In the genomic region with DNA sequence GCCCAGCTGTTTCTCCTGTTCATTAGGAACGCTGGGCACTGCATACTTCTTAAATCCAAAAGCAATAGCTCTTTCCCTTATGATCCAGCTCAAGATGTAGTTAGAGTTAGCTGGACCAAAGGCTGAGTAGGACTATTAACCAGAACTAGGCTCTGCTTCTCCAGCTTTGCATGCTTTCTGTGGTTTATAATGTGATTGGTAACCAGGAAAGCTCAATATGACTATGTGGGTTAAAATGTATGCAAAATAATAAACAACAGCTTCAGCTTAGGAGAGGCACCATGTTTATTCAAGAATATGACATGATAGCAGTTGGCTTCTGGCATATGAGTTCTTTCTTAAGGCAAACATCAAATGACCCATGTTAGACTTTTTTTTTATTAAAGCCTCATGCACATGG, we compare ENCODE assay signal across 1 cellular context.
TF ChIP-seq lines count a peak whose summit lies in the region.

No MANE protein-coding gene starts in this region.

TF ChIP-seq in IMR-90, 13 proteins besides CTCF, POLR2A, EP300 and RAD21 (continued from another document):
- TF ChIP-seq RCOR1 (IDR thresholded peaks at IDR 0.05; ENCODE audit: insufficient replicate concordance, low read length): no peak
- no peak for TF ChIP-seq NFE2L2 (IDR thresholded peaks at IDR 0.05; ENCODE audit: low read depth, low read length)
- no peak for TF ChIP-seq BHLHE40 (IDR thresholded peaks at IDR 0.05; ENCODE audit: low read depth, low read length)
